Comparison of ENCODE assay signal across 19 cellular contexts in the genomic region with DNA sequence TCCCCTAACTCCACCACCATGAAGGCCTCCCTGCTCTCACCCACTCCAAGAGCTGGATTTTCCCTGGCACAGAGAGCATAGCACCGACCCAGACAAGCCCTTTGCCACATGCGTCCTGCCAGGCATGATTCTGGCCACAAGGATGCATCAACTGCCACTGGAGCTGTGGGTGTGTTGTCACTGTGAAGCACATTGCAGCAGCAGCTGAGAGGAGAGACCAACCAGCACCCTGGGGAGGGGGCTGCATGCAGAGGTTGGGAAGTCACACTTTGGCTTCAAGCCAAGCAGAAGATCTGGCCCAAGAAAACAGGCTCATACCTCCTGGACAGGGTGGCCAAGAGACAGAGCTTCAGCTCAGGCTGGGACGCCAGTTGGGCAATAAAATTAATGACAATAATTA. TPM values are rescaled to one million over a fixed set of nuclear protein-coding genes. Genes with fewer than 3 reads are reported as not detected.
"Had no signal": no experiment of that assay in that cellular context is flagged by ENCODE, and none has a peak within 500 bp of the region (broad histone marks: within the 10 kb centered on the region; RNA-seq: fewer than 3 reads in every experiment).

No MANE protein-coding gene starts in this region.

- H3K4me3 Mint-ChIP-seq: activated naive CD4-positive, alpha-beta T cell treated with anti-CD3 and anti-CD28 coated beads, Interleukin-2, amount 50 U/mL, for 24 hours; naive thymus-derived CD4-positive, alpha-beta T cell; T-helper 2 cell treated with Interferon-gamma antibody and Interleukin-4, amounts not matched to agents 5 μg/mL and 100 μg/mL, for 36 hours; type B pancreatic cell had no signal

- H3K36me3 Mint-ChIP-seq: activated naive CD4-positive, alpha-beta T cell treated with anti-CD3 and anti-CD28 coated beads, Interleukin-2, amount 50 U/mL, for 24 hours; naive thymus-derived CD4-positive, alpha-beta T cell; type B pancreatic cell had no signal

- H3K9me3 Mint-ChIP-seq: activated naive CD4-positive, alpha-beta T cell treated with anti-CD3 and anti-CD28 coated beads, Interleukin-2, amount 50 U/mL, for 24 hours; T-helper 2 cell treated with Interferon-gamma antibody and Interleukin-4, amounts not matched to agents 5 μg/mL and 100 μg/mL, for 36 hours; type B pancreatic cell had no signal

- ATAC-seq: left colon; naive thymus-derived CD4-positive, alpha-beta T cell; stimulated activated naive CD8-positive, alpha-beta T cell treated with anti-CD3 and anti-CD28 coated beads, Interleukin-15, Interleukin-2, amounts not matched to agents 100 U/mL and 50 U/mL, for 24 hours had no signal

- H3K36me3 ChIP-seq: adrenal gland had no signal

- H3K4me3 ChIP-seq: adrenal gland, lung, skin epidermis had no signal

- H3K27me3 ChIP-seq: adrenal gland had no signal

- H3K27me3 Mint-ChIP-seq: activated naive CD4-positive, alpha-beta T cell treated with anti-CD3 and anti-CD28 coated beads, Interleukin-2, amount 50 U/mL, for 24 hours; type B pancreatic cell had no signal

- H3K9me3 ChIP-seq: adrenal gland had no signal

- DNase-seq: activated CD4-positive, alpha-beta T cell treated with anti-CD3 and anti-CD28 coated beads, Interleukin-2, amount 50 U/mL, for 1 hour; activated CD4-positive, CD25-positive, alpha-beta regulatory T cell; activated effector memory CD4-positive, alpha-beta T cell treated with Interleukin-2 at 50 U/mL for 16 hours; activated T-cell treated with anti-CD3 and anti-CD28 coated beads, Interleukin-2, amount 50 U/mL, for 1 hour; left colon; naive thymus-derived CD4-positive, alpha-beta T cell; nucleus accumbens; posterior cingulate gyrus; stimulated activated CD4-positive, alpha-beta T cell treated with anti-CD3 and anti-CD28 coated beads, Interleukin-4, amount 100 ng/mL, for 4 hours; stimulated activated CD8-positive, alpha-beta memory T cell treated with anti-CD3 and anti-CD28 coated beads, Interleukin-4, amount 100 ng/mL, for 48 hours; stimulated activated naive CD8-positive, alpha-beta T cell treated with anti-CD3 and anti-CD28 coated beads, Interleukin-15, Interleukin-2, amounts not matched to agents 100 U/mL and 50 U/mL, for 24 hours had no signal

- H3K27ac Mint-ChIP-seq: activated naive CD4-positive, alpha-beta T cell treated with anti-CD3 and anti-CD28 coated beads, Interleukin-2, amount 50 U/mL, for 24 hours; naive thymus-derived CD4-positive, alpha-beta T cell; T-helper 2 cell treated with Interferon-gamma antibody and Interleukin-4, amounts not matched to agents 5 μg/mL and 100 μg/mL, for 36 hours; type B pancreatic cell had no signal

- FAIRE-seq: endometrium, islet of Langerhans had no signal

- H3K27ac ChIP-seq: adrenal gland had no signal

RNA-seq across cellular contexts. Expression of gene PTGES, which starts 22.6 kb away (rescaled TPM):
- polyA plus RNA-seq: naive thymus-derived CD4-positive, alpha-beta T cell had no signal
